Comparison of ENCODE assay signal across 3 cellular contexts in genomic region chr6:1781152-1781848, GRCh38.
TF ChIP-seq lines count a peak whose summit lies in the region.

No MANE protein-coding gene starts in this region.

TF ChIP-seq in SK-N-SH treated with all-trans-retinoic acid at 6 μM for 48 hours, 23 proteins besides CTCF, POLR2A, EP300 and RAD21 (continued from another document and continues in another):
- TF ChIP-seq TSHZ2 (CRISPR knock-in tag; IDR thresholded peaks at IDR 0.05) = no peak
- no peak for TF ChIP-seq ZC3H10 (CRISPR knock-in tag; IDR thresholded peaks at IDR 0.05)
- TF ChIP-seq POU6F1 (CRISPR knock-in tag; IDR thresholded peaks at IDR 0.05; ENCODE audit: borderline replicate concordance, low read depth) = no peak
- TF ChIP-seq TOX (CRISPR knock-in tag; IDR thresholded peaks at IDR 0.05; ENCODE audit: borderline replicate concordance) = no peak
- TF ChIP-seq OSR1 (CRISPR knock-in tag; IDR thresholded peaks at IDR 0.05) = no peak
- TF ChIP-seq PATZ1 (CRISPR knock-in tag; IDR thresholded peaks at IDR 0.05; ENCODE audit: borderline replicate concordance) = no peak

TF ChIP-seq in SK-N-SH, 30 proteins besides CTCF, POLR2A, EP300 and RAD21 (continued from another document):
- no peak for TF ChIP-seq RCOR1 (IDR thresholded peaks at IDR 0.05; ENCODE audit: low read length)
- TF ChIP-seq NFIC (IDR thresholded peaks at IDR 0.05; ENCODE audit: borderline replicate concordance) = no peak
- TF ChIP-seq USF1 (IDR thresholded peaks at IDR 0.05; ENCODE audit: borderline replicate concordance, low read depth) = no peak
- TF ChIP-seq TEAD4 (IDR thresholded peaks at IDR 0.05; ENCODE audit: borderline replicate concordance, insufficient read depth) = no peak
- no peak for TF ChIP-seq FOXJ3 (CRISPR knock-in tag; IDR thresholded peaks at IDR 0.05)
- TF ChIP-seq ZBTB33 (IDR thresholded peaks at IDR 0.05; ENCODE audit: borderline replicate concordance, low read depth) = no peak

TF ChIP-seq in HepG2, 621 proteins besides CTCF, POLR2A, EP300 and RAD21 (continued from another document):
- 0 out of 2 replicates have a peak, but pooled peaks have one; percentile 8 for TF ChIP-seq ZNF687 (CRISPR knock-in tag; IDR thresholded peaks at IDR 0.05)
